ENCODE assay signal across 24 cellular contexts in the genomic region with DNA sequence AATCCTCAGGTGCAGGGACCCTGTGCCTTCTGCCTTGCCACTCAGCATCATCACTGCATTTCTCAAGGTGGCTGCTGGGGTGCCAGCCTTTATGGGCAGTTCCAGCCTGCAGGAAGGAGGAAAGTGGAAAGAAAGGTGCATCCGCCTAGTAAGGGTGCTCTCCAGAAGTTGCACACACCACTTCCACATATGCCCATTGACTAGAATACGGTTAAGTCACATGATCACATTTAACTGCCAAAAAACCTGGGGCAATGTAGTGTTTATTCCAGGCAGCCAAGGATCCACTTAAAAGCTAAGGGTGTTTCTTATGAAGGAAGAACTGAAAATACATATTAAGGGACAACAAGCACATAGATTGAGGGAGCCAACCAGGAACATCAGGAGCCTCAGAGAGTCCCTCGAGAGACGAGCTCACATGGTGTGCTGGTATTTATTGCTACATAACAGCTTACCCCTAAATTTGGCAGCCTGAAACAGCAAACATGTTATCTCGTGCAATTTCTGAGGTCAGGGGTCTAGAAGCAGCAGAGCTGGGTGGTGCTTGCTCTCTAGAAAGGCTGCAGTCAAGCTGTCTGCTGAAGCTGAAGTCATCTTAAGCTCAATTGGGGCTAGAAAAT. TPM values are rescaled to one million over a fixed set of nuclear protein-coding genes. Genes with fewer than 3 reads are reported as not detected.
DNase-seq lines count a peak whose midpoint lies in the region; ATAC-seq, FAIRE-seq and TF ChIP-seq lines count a peak whose summit lies in the region.
"Had no signal": no experiment of that assay in that cellular context is flagged by ENCODE, and none has a peak within 500 bp of the region (broad histone marks: within the 10 kb centered on the region; RNA-seq: fewer than 3 reads in every experiment).

No MANE protein-coding gene starts in this region.

- H3K9me3 ChIP-seq in BLaER1 (no peaks in the 10 kb centered on the region), K562 (replicated peaks; ENCODE audit: control insufficient read depth, insufficient read depth, low read depth, low read length) (no peaks in the 10 kb centered on the region), neuronal stem cell (replicated peaks in 1 of 2; ENCODE audit: control insufficient read depth in 2 of 2, insufficient read depth in 1 of 2, low read depth in 1 of 2, low read length in 2 of 2) (no peaks in the 10 kb centered on the region)
- H3K9me3 ChIP-seq: BE2C had no signal

- peak overlapping the region; percentile 51 for H3K18ac ChIP-seq in neuronal stem cell (ENCODE audit: low read length)

- no peak overlapping the region for H3K4me3 Mint-ChIP-seq in osteocyte (ENCODE audit: unreplicated experiment)
- H3K4me3 Mint-ChIP-seq: GM23338, H9, IgD-negative memory B cell, T-cell had no signal

- no peak overlapping the region for H2BK12ac ChIP-seq in neuronal stem cell (ENCODE audit: low read length)

- BruUV-seq in K562 (replicated peaks; lab: Mats Ljungman, UMichigan) = no TSS peak

- peak; percentile 12 for DNase-seq in NCI-H2029 (lab: John Stamatoyannopoulos, UW)
- no peak for DNase-seq in K562 (ENCODE audit: extremely low read depth in 1 of 4, low spot score in 3 of 4)
- no peak for DNase-seq in neuronal stem cell (ENCODE audit: low spot score)
- DNase-seq in NCI-H2081 treated with DMSO at 0.1 percent for 48 hours (lab: John Stamatoyannopoulos, UW) = no peak
- no peak for DNase-seq in substantia nigra (lab: John Stamatoyannopoulos, UW)
- no peak for DNase-seq in osteocyte (ENCODE audit: extremely low spot score, unreplicated experiment)
- DNase-seq in activated T-cell treated with anti-CD3 and anti-CD28 coated beads, Interleukin-2, amount 50 U/mL, for 48 hours = no peak
- DNase-seq: 8988T, ACHN, BE2C, Calu3, DND-41, H9, NCI-H1417, NCI-H1694, NCI-H526 treated with DMSO at 0.1 percent for 48 hours, PC-9, SHP77, T-cell had no signal

- CTCF ChIA-PET in K562 (lab: Yijun Ruan, JAX; ENCODE audit: low intra/inter-chr PET ratio) = no interaction called here

- H2AFZ ChIP-seq in K562 (ENCODE audit: low read depth, low read length) (no peak overlapping the region), neuronal stem cell (ENCODE audit: low read length) (no peak overlapping the region)
- H2AFZ ChIP-seq: GM23338, PC-9 had no signal

- ATAC-seq in K562 = no peak
- ATAC-seq: GM23338, T-cell had no signal

- no peak overlapping the region for H2BK15ac ChIP-seq in neuronal stem cell (ENCODE audit: low read length)

- H4K91ac ChIP-seq in neuronal stem cell (ENCODE audit: low read depth, low read length, poor library complexity) = no peak overlapping the region

- 2% methylated on average over 5 of the region's 5 CpGs for WGBS in K562 (ENCODE audit: insufficient coverage, low coverage, missing lambda C conversion rate)
- no CpG with 5 or more reads among the region's 5 CpGs for WGBS in neuronal stem cell (ENCODE audit: extremely low coverage in 2 of 2, insufficient read length in 2 of 2, insufficient replicate concordance in 1 of 2), 2 donors

- H3K36me3 ChIP-seq in BLaER1 (no peaks in the 10 kb centered on the region), K562 (ENCODE audit: control insufficient read depth, insufficient read depth, low read length) (no peaks in the 10 kb centered on the region), neuronal stem cell (replicated peaks in 1 of 2; ENCODE audit: control insufficient read depth in 2 of 2, insufficient read depth in 2 of 2, low read length in 2 of 2) (no peaks in the 10 kb centered on the region)
- H3K36me3 ChIP-seq: BE2C had no signal

- TF ChIP-seq CTCF in K562 (IDR thresholded peaks at IDR 0.05 in 2 of 3, conservative IDR thresholded peaks at IDR 0.05 in 1 of 3; ENCODE audit: insufficient read depth in 2 of 3, low read depth in 1 of 3, low read length in 3 of 3) (no peak), osteocyte (IDR thresholded peaks at IDR 0.05) (no peak)

- no peak for TF ChIP-seq EP300 in K562 (IDR thresholded peaks at IDR 0.05; ENCODE audit: low read length)

- H3K9ac ChIP-seq in BLaER1 (no peak overlapping the region), K562 (ENCODE audit: insufficient read depth in 1 of 2, low read depth in 2 of 2, low read length in 2 of 2) (no peak overlapping the region), neuronal stem cell (ENCODE audit: low read depth, low read length, poor library complexity) (no peak overlapping the region)

- H3K4me2 ChIP-seq in BLaER1 (peak overlapping the region; percentile 15; the same call in 1 of the 2 replicates), K562 (ENCODE audit: insufficient read depth, low read length) (no peak overlapping the region), neuronal stem cell (ENCODE audit: insufficient read depth, low read length, poor library complexity, severe bottlenecking) (no peak overlapping the region)
- H3K4me2 ChIP-seq: GM23338, PC-9 had no signal

- H3K9me3 Mint-ChIP-seq in osteocyte (ENCODE audit: unreplicated experiment) = no peaks in the 10 kb centered on the region
- H3K9me3 Mint-ChIP-seq: GM23338, IgD-negative memory B cell, T-cell had no signal

- H4K20me1 ChIP-seq in BLaER1 (no peaks in the 10 kb centered on the region), K562 (replicated peaks; ENCODE audit: control insufficient read depth, insufficient read depth, low read length) (no peaks in the 10 kb centered on the region)

- no peaks in the 10 kb centered on the region for H3K79me2 ChIP-seq in K562 (ENCODE audit: control insufficient read depth, insufficient read depth, low read length)

- in situ Hi-C loops in K562 (cut with MboI) = no loop called here

- no peak for FAIRE-seq in K562 (lab: Jason Lieb, UNC)
- FAIRE-seq: GM18507 had no signal

- H3K27me3 Mint-ChIP-seq in osteocyte (ENCODE audit: unreplicated experiment) = peaks cover 4% of the 10 kb centered on the region

- H3K14ac ChIP-seq in neuronal stem cell (ENCODE audit: low read length) = no peak overlapping the region

- intact Hi-C loops in K562 (cut with micrococcal nuclease) = no loop called here

- H3K36me3 Mint-ChIP-seq in osteocyte (ENCODE audit: unreplicated experiment) = no peaks in the 10 kb centered on the region
- H3K36me3 Mint-ChIP-seq: T-cell had no signal

- POLR2A ChIA-PET in K562 (lab: Yijun Ruan, JAX) = interaction anchor here (0.6 kb wide), 1 partner anchor 35 kb away, joined by 3 read pairs; no protein-coding TSS in a partner anchor

- no peaks in the 10 kb centered on the region for H3K4me1 Mint-ChIP-seq in osteocyte (ENCODE audit: unreplicated experiment)
- H3K4me1 Mint-ChIP-seq: GM23338, IgD-negative memory B cell, T-cell had no signal

- no peak for TF ChIP-seq POLR2A in K562 (conservative IDR thresholded peaks at IDR 0.05)

- no peak overlapping the region for H2AK5ac ChIP-seq in neuronal stem cell (ENCODE audit: low read depth, low read length)

- H2BK120ac ChIP-seq in neuronal stem cell (ENCODE audit: low read depth, low read length) = no peak overlapping the region

- no peak overlapping the region for H3K27ac Mint-ChIP-seq in osteocyte (ENCODE audit: unreplicated experiment)
- H3K27ac Mint-ChIP-seq: GM23338, IgD-negative memory B cell, T-cell had no signal

- no peak overlapping the region for H4K8ac ChIP-seq in neuronal stem cell (ENCODE audit: low read depth, low read length)

- H3K4ac ChIP-seq in neuronal stem cell (ENCODE audit: low read length) = no peak overlapping the region

- H3K9me1 ChIP-seq in K562 (ENCODE audit: control insufficient read depth, insufficient read depth, low read length) = no peaks in the 10 kb centered on the region

- H2BK5ac ChIP-seq in neuronal stem cell (ENCODE audit: low read length) = no peak overlapping the region

- H3K79me1 ChIP-seq in neuronal stem cell (ENCODE audit: low read depth, low read length) = no peaks in the 10 kb centered on the region

- H3K27me3 ChIP-seq in BLaER1 (no peaks in the 10 kb centered on the region), K562 (ENCODE audit: control insufficient read depth in 2 of 2, insufficient read depth in 2 of 2, low read length in 2 of 2) (peaks cover 0 to 3% of the 10 kb centered on the region in 2 experiments; a peak in 1 of 5 replicates), neuronal stem cell (ENCODE audit: control insufficient read depth in 3 of 3, insufficient read depth in 3 of 3, low read depth in 1 of 3, low read length in 3 of 3) (peaks cover 0 to 31% (median 0%) of the 10 kb centered on the region in 3 experiments)

- no peak overlapping the region for H3K23ac ChIP-seq in neuronal stem cell (ENCODE audit: low read depth, low read length, poor library complexity)

- H3K4me3 ChIP-seq in BLaER1 (no peak overlapping the region), K562 (no peak overlapping the region), neuronal stem cell (ENCODE audit: low read length in 2 of 2) (no peak overlapping the region)
- H3K4me3 ChIP-seq: GM23338, PC-9 had no signal

- H3K4me1 ChIP-seq in BLaER1 (peaks cover 6% of the 10 kb centered on the region), K562 (replicated peaks in 1 of 2; ENCODE audit: control insufficient read depth in 2 of 2, insufficient read depth in 2 of 2, low read length in 2 of 2) (no peaks in the 10 kb centered on the region), neuronal stem cell (ENCODE audit: control insufficient read depth in 2 of 2, insufficient read depth in 1 of 2, low read depth in 1 of 2, low read length in 2 of 2) (no peaks in the 10 kb centered on the region)
- H3K4me1 ChIP-seq: BE2C had no signal

- H3K27ac ChIP-seq in BLaER1 (no peak overlapping the region), K562 (ENCODE audit: extremely low read depth, low read depth, low read length) (no peak overlapping the region), neuronal stem cell (replicated peaks; ENCODE audit: low read length) (no peak overlapping the region), substantia nigra (ENCODE audit: low read depth, low read length, poor library complexity, severe bottlenecking) (no peak overlapping the region)
- H3K27ac ChIP-seq: PC-9, RWPE1 had no signal

- no peak for TF ChIP-seq RAD21 in K562 (CRISPR knock-in tag; conservative IDR thresholded peaks at IDR 0.05 in 1 of 2, IDR thresholded peaks at IDR 0.05 in 1 of 2)

RNA-seq across cellular contexts. Expression of a gene that starts 52.0 kb away (rescaled TPM):
- not detected in 2 replicates for total RNA-seq in K562 (2011; cell fraction: chromatin; rRNA removed; ENCODE audit: low replicate concordance)
- not detected in 2 replicates for total RNA-seq in K562 (2011; cell fraction: nucleolus; rRNA removed)
- total RNA-seq in K562 (2011; cell fraction: nucleoplasm; rRNA removed) = not detected in 2 replicates
- total RNA-seq in K562 (2014; rRNA removed) (0.05 TPM in 1 of 2 replicates, not detected in the other), K562 (2014; rRNA removed; fragmentation: Illumina TruSeq; extraction: Trizol) (not detected in 2 replicates), K562 (2015; rRNA removed; fragmentation: Illumina TruSeq; extraction: Trizol) (not detected in 2 replicates), K562 (2021) (0.53 and 1.4 TPM in 2 replicates), osteocyte (421 and 452 TPM in 2 replicates)
- polyA plus RNA-seq in K562 (2011; rRNA removed) (not detected in 2 replicates), K562 (2014; fragmentation: Illumina TruSeq; extraction: Trizol) (not detected in 2 replicates), K562 (2014; fragmentation: Nextera tagmentation; extraction: Ambion mirVana) (not detected), K562 (2014; rRNA removed) (not detected in 2 replicates)
- polyA plus RNA-seq in K562 (2011; cell fraction: cytosol; rRNA removed) = 0.09 and 0.15 TPM in 2 replicates
- polyA plus RNA-seq in K562 (2011; cell fraction: nucleus; rRNA removed) = not detected in 2 replicates
- 0.15 TPM in 1 of 2 replicates, not detected in the other for polyA plus RNA-seq in K562 (2012)
- not detected in 2 replicates for polyA minus RNA-seq in K562 (2011; rRNA and poly(A)+ RNA removed)
- polyA minus RNA-seq in K562 (2011; cell fraction: cytosol; rRNA and poly(A)+ RNA removed) = not detected in 2 replicates
- polyA minus RNA-seq in K562 (2011; cell fraction: nucleus; rRNA and poly(A)+ RNA removed) = not detected in 2 replicates
- 26.6 TPM for polyA plus RNA-seq in neuronal stem cell (2013, experiment 1 of 2)
- 25.9 TPM for polyA plus RNA-seq in neuronal stem cell (2013, experiment 2 of 2)
- total RNA-seq: Calu3 had no signal
- polyA plus RNA-seq: IgD-negative memory B cell had no signal

Comparison
In these comparisons a context has a peak if more than half of its experiments do, and no peak if none do; other contexts are left out.
1. RNA of a gene that starts 52.0 kb away (total RNA-seq): 421 to 452 TPM in osteocyte; 0.05 to 1.4 TPM in K562; every median in the first group is over 100 times any median in the second.